Comparison of ENCODE assay signal across 8 cellular contexts in the genomic region with DNA sequence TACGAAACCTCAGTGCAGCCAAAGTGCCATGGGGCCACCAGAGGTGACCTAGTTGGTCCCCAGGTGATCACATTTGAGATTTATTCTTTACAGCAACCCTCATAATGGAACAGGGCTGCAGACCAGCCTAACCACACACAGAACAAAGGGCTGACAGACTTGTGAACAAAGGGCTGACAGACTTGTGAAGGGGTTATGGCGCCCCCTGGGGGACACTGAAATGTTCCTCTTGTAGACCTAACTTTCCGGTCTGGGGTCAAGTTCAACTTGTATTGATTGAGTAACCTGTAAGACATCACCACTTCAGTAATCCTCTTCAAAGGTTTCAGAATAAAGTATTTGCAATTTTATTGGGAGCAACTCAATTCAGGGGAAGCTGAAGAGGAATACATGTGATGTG.
DNase-seq lines count a peak whose midpoint lies in the region; ATAC-seq and TF ChIP-seq lines count a peak whose summit lies in the region.

No MANE protein-coding gene starts in this region.

- DNase-seq in NCI-H524 treated with DMSO at 0.1 percent for 48 hours (lab: John Stamatoyannopoulos, UW) (peak; percentile 5), colonic mucosa (peak; percentile 88), right lobe of liver (peak; percentile 76 to 79 (median 77))
- DNase-seq in activated CD4-positive, alpha-beta T cell treated with anti-CD3 and anti-CD28 coated beads for 4 hours: peak; percentile 80 to 84
- DNase-seq in stimulated activated CD4-positive, alpha-beta T cell treated with anti-CD3 and anti-CD28 coated beads, TNF-alpha, amount 100 ng/mL, for 4 hours (ENCODE audit: low read depth in 3 of 3): peak; percentile 62 to 70 (median 68)

- TF ChIP-seq CTCF in colonic mucosa (IDR thresholded peaks at IDR 0.05) (peak; percentile 69), right lobe of liver (IDR thresholded peaks at IDR 0.05) (peak; percentile 64 to 75 (median 68))

- intact Hi-C loops in colonic mucosa (cut with DNase I): loop anchor here (5.0 to 10.0 kb wide), 2 partner anchors 190 to 298 kb away; partner anchors contain the start of gene EIF1AX
- intact Hi-C loops in right lobe of liver (cut with DNase I): loop anchor here in 1 of 2 donors (10.0 kb wide), 1 partner anchor 188 kb away; no protein-coding TSS in a partner anchor

- no peaks in the 10 kb centered on the region for H3K4me1 ChIP-seq in colonic mucosa
- H3K4me1 ChIP-seq in right lobe of liver: peaks cover 0 to 2% (median 0%) of the 10 kb centered on the region in 4 donors

- H3K36me3 ChIP-seq in colonic mucosa (no peaks in the 10 kb centered on the region), right lobe of liver (no peaks in the 10 kb centered on the region)

- ATAC-seq in GM18502 (IDR thresholded peaks at IDR 0.05; ENCODE audit: poor library complexity, unreplicated experiment) (peak; percentile 83), HG03342 (IDR thresholded peaks at IDR 0.05; ENCODE audit: unreplicated experiment) (peak; percentile 76), right lobe of liver (peak; percentile 91 to 95 (median 92)), GM21423 (IDR thresholded peaks at IDR 0.05; ENCODE audit: unreplicated experiment) (no peak)

- no peak for TF ChIP-seq POLR2A in right lobe of liver (IDR thresholded peaks at IDR 0.05)

- no peaks in the 10 kb centered on the region for H3K9me3 ChIP-seq in colonic mucosa
- no peaks in the 10 kb centered on the region for H3K9me3 ChIP-seq in right lobe of liver

- 19% methylated on average over 2 of the region's 3 CpGs for WGBS in right lobe of liver (ENCODE audit: insufficient coverage, low coverage, low lambda C conversion rate, missing lambda C conversion rate)

- H3K27ac ChIP-seq in colonic mucosa: no peak overlapping the region
- no peak overlapping the region for H3K27ac ChIP-seq in right lobe of liver

- H3K27me3 ChIP-seq in colonic mucosa: no peaks in the 10 kb centered on the region
- H3K27me3 ChIP-seq in right lobe of liver: no peaks in the 10 kb centered on the region

- no peak overlapping the region for H3K9ac ChIP-seq in colonic mucosa (ENCODE audit: low read depth in 2 of 2, low read length in 2 of 2)

- no peak overlapping the region for H3K4me3 ChIP-seq in colonic mucosa
- H3K4me3 ChIP-seq in right lobe of liver: no peak overlapping the region

Comparison
In these comparisons a context has a peak if more than half of its experiments do, and no peak if none do; other contexts are left out.
1. DNase-seq: peak in every context shown above with its lines; median percentile 88 in colonic mucosa; 82 in activated CD4-positive, alpha-beta T cell treated with anti-CD3 and anti-CD28 coated beads for 4 hours; 77 in right lobe of liver; 68 in stimulated activated CD4-positive, alpha-beta T cell treated with anti-CD3 and anti-CD28 coated beads, TNF-alpha, amount 100 ng/mL, for 4 hours; 5 in NCI-H524 treated with DMSO at 0.1 percent for 48 hours.